ENCODE assay signal across 26 cellular contexts in the genomic region with DNA sequence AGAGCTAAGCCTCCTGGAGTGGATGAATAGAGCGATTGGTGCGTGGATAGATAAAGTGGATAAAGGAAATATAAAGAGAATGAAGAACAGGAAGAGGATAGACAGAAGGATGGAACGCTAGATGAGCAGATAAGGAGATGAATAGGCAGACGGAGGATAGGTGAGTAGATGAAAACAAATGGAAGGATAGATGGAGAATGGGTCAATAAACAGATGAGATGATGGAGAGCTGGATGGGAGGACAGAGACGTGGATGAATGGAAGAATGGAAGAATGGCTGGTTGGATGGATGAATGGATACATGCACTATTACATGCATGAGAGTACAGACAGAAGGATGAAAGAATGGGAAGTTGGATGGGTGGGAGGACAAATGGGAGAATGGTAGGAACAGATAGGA. TPM values are rescaled to one million over a fixed set of nuclear protein-coding genes. Genes with fewer than 3 reads are reported as not detected.
DNase-seq lines count a peak whose midpoint lies in the region; ATAC-seq and TF ChIP-seq lines count a peak whose summit lies in the region.
"Had no signal": no experiment of that assay in that cellular context is flagged by ENCODE, and none has a peak within 500 bp of the region (broad histone marks: within the 10 kb centered on the region; RNA-seq: fewer than 3 reads in every experiment).

No MANE protein-coding gene starts in this region.

- H3K9ac ChIP-seq in PC-3 (ENCODE audit: low read length): no peak overlapping the region
- H3K9ac ChIP-seq: BLaER1 had no signal

- H3K27me3 ChIP-seq in PC-3 (ENCODE audit: low read length): no peaks in the 10 kb centered on the region
- H3K27me3 ChIP-seq: BE2C, BLaER1 had no signal

- H3K79me2 ChIP-seq in PC-3 (ENCODE audit: low read length): no peaks in the 10 kb centered on the region

- H3K27ac ChIP-seq in PC-3 (ENCODE audit: low read length): no peak overlapping the region
- H3K27ac ChIP-seq: BLaER1 had no signal

- peak overlapping the region; percentile 2 for H3K27ac Mint-ChIP-seq in stimulated activated naive CD8-positive, alpha-beta T cell treated with anti-CD3 and anti-CD28 coated beads, Interleukin-15, Interleukin-2, amounts not matched to agents 100 ng/mL and 50 ng/mL, for 24 hours
- peak overlapping the region; percentile 21 for H3K27ac Mint-ChIP-seq in activated T-helper 1 cell treated with anti-CD3 and anti-CD28 coated beads, Interleukin-12 subunit alpha, Interleukin-12 subunit beta, Interleukin-2, Interleukin-4 antibody, amounts not matched to agents 30 ng/mL and 10 ng/mL and 1 ng/mL, durations not matched to agents 14 hours and 24 hours and 36 hours
- H3K27ac Mint-ChIP-seq in neural crest cell (ENCODE audit: unreplicated experiment): peak overlapping the region; percentile 2
- H3K27ac Mint-ChIP-seq: CD14-positive monocyte had no signal

- H3K4me3 Mint-ChIP-seq in stimulated activated naive CD8-positive, alpha-beta T cell treated with anti-CD3 and anti-CD28 coated beads, Interleukin-15, Interleukin-2, amounts not matched to agents 100 ng/mL and 50 ng/mL, for 24 hours: no peak overlapping the region
- no peak overlapping the region for H3K4me3 Mint-ChIP-seq in activated T-helper 1 cell treated with anti-CD3 and anti-CD28 coated beads, Interleukin-12 subunit alpha, Interleukin-12 subunit beta, Interleukin-2, Interleukin-4 antibody, amounts not matched to agents 30 ng/mL and 10 ng/mL and 1 ng/mL, durations not matched to agents 14 hours and 24 hours and 36 hours
- no peak overlapping the region for H3K4me3 Mint-ChIP-seq in neural crest cell
- H3K4me3 Mint-ChIP-seq: CD14-positive monocyte; CD4-positive, CD25-positive, alpha-beta regulatory T cell; CD8-positive, alpha-beta memory T cell had no signal

- no peaks in the 10 kb centered on the region for H3K9me3 Mint-ChIP-seq in stimulated activated naive CD8-positive, alpha-beta T cell treated with anti-CD3 and anti-CD28 coated beads, Interleukin-15, Interleukin-2, amounts not matched to agents 100 ng/mL and 50 ng/mL, for 24 hours
- no peaks in the 10 kb centered on the region for H3K9me3 Mint-ChIP-seq in activated T-helper 1 cell treated with anti-CD3 and anti-CD28 coated beads, Interleukin-12 subunit alpha, Interleukin-12 subunit beta, Interleukin-2, Interleukin-4 antibody, amounts not matched to agents 30 ng/mL and 10 ng/mL and 1 ng/mL, durations not matched to agents 14 hours and 24 hours and 36 hours
- H3K9me3 Mint-ChIP-seq in neural crest cell: no peaks in the 10 kb centered on the region
- H3K9me3 Mint-ChIP-seq: CD4-positive, alpha-beta memory T cell; CD4-positive, CD25-positive, alpha-beta regulatory T cell; CD8-positive, alpha-beta memory T cell had no signal

- H3K9me3 ChIP-seq in PC-3 (ENCODE audit: low read length): no peaks in the 10 kb centered on the region
- H3K9me3 ChIP-seq: BE2C, BLaER1 had no signal

- no peaks in the 10 kb centered on the region for H3K36me3 ChIP-seq in PC-3 (ENCODE audit: low read depth, low read length)
- H3K36me3 ChIP-seq: BE2C had no signal

- no peaks in the 10 kb centered on the region for H3K27me3 Mint-ChIP-seq in stimulated activated naive CD8-positive, alpha-beta T cell treated with anti-CD3 and anti-CD28 coated beads, Interleukin-15, Interleukin-2, amounts not matched to agents 100 ng/mL and 50 ng/mL, for 24 hours
- H3K27me3 Mint-ChIP-seq in activated T-helper 1 cell treated with anti-CD3 and anti-CD28 coated beads, Interleukin-12 subunit alpha, Interleukin-12 subunit beta, Interleukin-2, Interleukin-4 antibody, amounts not matched to agents 30 ng/mL and 10 ng/mL and 1 ng/mL, durations not matched to agents 14 hours and 24 hours and 36 hours (ENCODE audit: insufficient read depth): no peaks in the 10 kb centered on the region
- H3K27me3 Mint-ChIP-seq in neural crest cell (ENCODE audit: low read depth): no peaks in the 10 kb centered on the region
- H3K27me3 Mint-ChIP-seq: CD4-positive, alpha-beta memory T cell; CD4-positive, CD25-positive, alpha-beta regulatory T cell; CD8-positive, alpha-beta memory T cell had no signal

- no peak overlapping the region for H3K4me2 ChIP-seq in PC-3 (ENCODE audit: low read length)

- ATAC-seq in stimulated activated naive CD8-positive, alpha-beta T cell treated with anti-CD3 and anti-CD28 coated beads, Interleukin-15, Interleukin-2, amounts not matched to agents 100 U/mL and 50 U/mL, for 24 hours: no peak
- no peak for ATAC-seq in HG03135 (IDR thresholded peaks at IDR 0.05; ENCODE audit: unreplicated experiment)
- no peak for ATAC-seq in PC-3
- ATAC-seq: GM12878 had no signal

- peaks cover 6% of the 10 kb centered on the region for H3F3A ChIP-seq in PC-3 (ENCODE audit: low read length, unreplicated experiment)

- H2AFZ ChIP-seq in PC-3 (ENCODE audit: low read length): no peak overlapping the region

- TF ChIP-seq CTCF in neural crest cell (conservative IDR thresholded peaks at IDR 0.05): no peak
- no peak for TF ChIP-seq CTCF in PC-3 (conservative IDR thresholded peaks at IDR 0.05; ENCODE audit: low read depth, low read length)

- H3K4me3 ChIP-seq in PC-3 (ENCODE audit: low read length): no peak overlapping the region
- H3K4me3 ChIP-seq: BLaER1, GM12878 had no signal

- H3K9me2 ChIP-seq in PC-3 (replicated peaks; ENCODE audit: low read length): no peaks in the 10 kb centered on the region

- peaks cover 15% of the 10 kb centered on the region for H3K4me1 Mint-ChIP-seq in stimulated activated naive CD8-positive, alpha-beta T cell treated with anti-CD3 and anti-CD28 coated beads, Interleukin-15, Interleukin-2, amounts not matched to agents 100 ng/mL and 50 ng/mL, for 24 hours (ENCODE audit: low read depth)
- peaks cover 6% of the 10 kb centered on the region for H3K4me1 Mint-ChIP-seq in activated T-helper 1 cell treated with anti-CD3 and anti-CD28 coated beads, Interleukin-12 subunit alpha, Interleukin-12 subunit beta, Interleukin-2, Interleukin-4 antibody, amounts not matched to agents 30 ng/mL and 10 ng/mL and 1 ng/mL, durations not matched to agents 14 hours and 24 hours and 36 hours (ENCODE audit: low read depth)
- H3K4me1 Mint-ChIP-seq in neural crest cell: peaks cover 35% of the 10 kb centered on the region

- DNase-seq in stimulated activated naive CD8-positive, alpha-beta T cell treated with anti-CD3 and anti-CD28 coated beads, Interleukin-15, Interleukin-2, amounts not matched to agents 100 U/mL and 50 U/mL, for 24 hours: no peak
- DNase-seq in activated T-helper 1 cell treated with anti-CD3 and anti-CD28 coated beads, Interleukin-12 subunit alpha, Interleukin-12 subunit beta, Interleukin-2, Interleukin-4 antibody, amounts not matched to agents 30 ng/mL and 10 ng/mL and 1 ng/mL, durations not matched to agents 14 hours and 24 hours and 36 hours (ENCODE audit: low spot score): no peak
- DNase-seq in neural crest cell (ENCODE audit: low read depth, low spot score) (no peak), RPMI8226 (no peak), PC-3 (no peak)
- DNase-seq: 8988T; ACHN; BE2C; C1 segment of cervical spinal cord; CD4-positive, CD25-positive, alpha-beta regulatory T cell; CD8-positive, alpha-beta memory T cell; COR-L47; DMS 273 treated with DMSO at 0.1 percent for 48 hours; DMS153; DMS53; DMS79; DND-41; EL; GDM1 had no signal

- H3K36me3 Mint-ChIP-seq in stimulated activated naive CD8-positive, alpha-beta T cell treated with anti-CD3 and anti-CD28 coated beads, Interleukin-15, Interleukin-2, amounts not matched to agents 100 ng/mL and 50 ng/mL, for 24 hours (ENCODE audit: low read depth): peaks cover 50% of the 10 kb centered on the region
- H3K36me3 Mint-ChIP-seq in activated T-helper 1 cell treated with anti-CD3 and anti-CD28 coated beads, Interleukin-12 subunit alpha, Interleukin-12 subunit beta, Interleukin-2, Interleukin-4 antibody, amounts not matched to agents 30 ng/mL and 10 ng/mL and 1 ng/mL, durations not matched to agents 14 hours and 24 hours and 36 hours (ENCODE audit: low read depth): peaks cover 41% of the 10 kb centered on the region
- H3K36me3 Mint-ChIP-seq in neural crest cell (ENCODE audit: low read depth): no peaks in the 10 kb centered on the region

- intact Hi-C loops in activated T-helper 1 cell treated with anti-CD3 and anti-CD28 coated beads, Interleukin-12 subunit alpha, Interleukin-12 subunit beta, Interleukin-2, Interleukin-4 antibody, amounts not matched to agents 30 ng/mL and 10 ng/mL and 1 ng/mL, durations not matched to agents 14 hours and 24 hours and 36 hours (cut with micrococcal nuclease): loop anchor here (5.0 kb wide), 1 partner anchor 343 kb away; no protein-coding TSS in a partner anchor
- intact Hi-C loops in PC-3 (cut with micrococcal nuclease): no loop called here

- no TSS peak for BruUV-seq in PC-3 (replicated peaks; lab: Mats Ljungman, UMichigan)

- POLR2A ChIA-PET in PC-3 (lab: Charles Lee; ENCODE audit: unreplicated experiment): no interaction called here

- CTCF ChIA-PET in PC-3 (lab: Charles Lee): no interaction called here

- H4K20me1 ChIP-seq in PC-3 (ENCODE audit: low read length): no peaks in the 10 kb centered on the region
- H4K20me1 ChIP-seq: BLaER1 had no signal

- peaks cover 23% of the 10 kb centered on the region for H3K4me1 ChIP-seq in PC-3 (ENCODE audit: insufficient read depth, low read length)

RNA-seq across cellular contexts. Expression of a gene that starts 35.2 kb away (rescaled TPM):
- not detected in 2 replicates for total RNA-seq in activated T-helper 1 cell treated with anti-CD3 and anti-CD28 coated beads, Interleukin-12 subunit alpha, Interleukin-12 subunit beta, Interleukin-2, Interleukin-4 antibody, amounts not matched to agents 30 ng/mL and 10 ng/mL and 1 ng/mL, durations not matched to agents 14 hours and 24 hours and 36 hours
- not detected in 2 replicates for total RNA-seq in neural crest cell
- 0.36 TPM in 1 of 2 replicates, not detected in the other for total RNA-seq in PC-3 (2014; rRNA removed)
- total RNA-seq: A673; CD4-positive, alpha-beta memory T cell; CD8-positive, alpha-beta memory T cell had no signal
